In genomic region chr7:20742913-20743312, GRCh38 we compare ENCODE assay signal across 22 cellular contexts. TPM values are rescaled to one million over a fixed set of nuclear protein-coding genes. Genes with fewer than 3 reads are reported as not detected.
DNase-seq lines count a peak whose midpoint lies in the region; ATAC-seq and TF ChIP-seq lines count a peak whose summit lies in the region.
"Had no signal": no experiment of that assay in that cellular context is flagged by ENCODE, and none has a peak within 500 bp of the region (broad histone marks: within the 10 kb centered on the region; RNA-seq: fewer than 3 reads in every experiment).

No MANE protein-coding gene starts in this region.

- no peaks in the 10 kb centered on the region for H3K27me3 ChIP-seq in Loucy (ENCODE audit: insufficient read depth, low read length, poor library complexity, severe bottlenecking)
- H3K27me3 ChIP-seq in MG63: no peaks in the 10 kb centered on the region
- H3K27me3 ChIP-seq: SJSA1 had no signal

- H2AFZ ChIP-seq in Loucy (ENCODE audit: low read length): peak overlapping the region; percentile 6; the same call in 1 of the 2 replicates
- H2AFZ ChIP-seq: PC-9 had no signal

- H3K4me1 ChIP-seq in Loucy (ENCODE audit: insufficient read depth, low read length, poor library complexity, severe bottlenecking): peaks cover 49% of the 10 kb centered on the region
- H3K4me1 ChIP-seq: SJSA1 had no signal

- no peaks in the 10 kb centered on the region for H3K79me2 ChIP-seq in Loucy (ENCODE audit: insufficient read depth, low read length)

- no peak for DNase-seq in activated CD8-positive, alpha-beta memory T cell treated with anti-CD3 and anti-CD28 coated beads, Interleukin-2, amount 50 U/mL, for 4 hours
- DNase-seq in posterior cingulate gyrus (no peak), NCI-H2227 (lab: John Stamatoyannopoulos, UW; ENCODE audit: unreplicated experiment) (no peak), MG63 (no peak)
- DNase-seq: AML-193, COR-L47, EL, IMR-90, Karpas-422, NCI-H1417, NCI-H2029, NCI-H2171 treated with DMSO at 0.1 percent for 48 hours, NCI-H748 treated with DMSO at 0.1 percent for 48 hours, PC-9, SW 1271 had no signal

- H3K9me3 ChIP-seq in Loucy (ENCODE audit: insufficient read depth, low read depth, low read length) (no peaks in the 10 kb centered on the region), MG63 (no peaks in the 10 kb centered on the region)
- H3K9me3 ChIP-seq: SJSA1 had no signal

- intact Hi-C loops in posterior cingulate gyrus (cut with DNase I): no loop called here

- H4K20me1 ChIP-seq in Loucy (ENCODE audit: insufficient read depth, low read length, poor library complexity, severe bottlenecking): no peaks in the 10 kb centered on the region

- no peaks in the 10 kb centered on the region for H3K9me2 ChIP-seq in Loucy (replicated peaks; ENCODE audit: low read depth, low read length)

- H3K4me2 ChIP-seq in Loucy (ENCODE audit: low read depth, low read length, poor library complexity, severe bottlenecking): peak overlapping the region; percentile 68
- H3K4me2 ChIP-seq: PC-9 had no signal

- ATAC-seq in GM18907 (IDR thresholded peaks at IDR 0.05; ENCODE audit: unreplicated experiment): peak; percentile 54
- ATAC-seq in GM21786 (IDR thresholded peaks at IDR 0.05; ENCODE audit: unreplicated experiment): peak; percentile 29

- TF ChIP-seq CTCF in Loucy (conservative IDR thresholded peaks at IDR 0.05; ENCODE audit: low read length): no peak

- H3K36me3 ChIP-seq in Loucy (ENCODE audit: insufficient read depth, low read length): no peaks in the 10 kb centered on the region
- no peaks in the 10 kb centered on the region for H3K36me3 ChIP-seq in MG63
- H3K36me3 ChIP-seq: SJSA1 had no signal

- no peaks in the 10 kb centered on the region for H3F3A ChIP-seq in Loucy (ENCODE audit: low read depth)

- H3K4me3 ChIP-seq in Loucy (ENCODE audit: low read length, poor library complexity, severe bottlenecking) (peak overlapping the region; percentile 62), MG63 (no peak overlapping the region)
- H3K4me3 ChIP-seq: PC-9, SJSA1 had no signal

- H3K9ac ChIP-seq in Loucy (ENCODE audit: low read depth, low read length, poor library complexity, severe bottlenecking): peak overlapping the region; percentile 22

RNA-seq across cellular contexts. Expression of gene SP8, which starts 43.8 kb away (rescaled TPM):
- total RNA-seq in MG63 (2014; rRNA removed; shearing (Covaris generic); ENCODE audit: low replicate concordance): 1.5 and 6.5 TPM in 2 replicates
- total RNA-seq: HT1080; IMR-90; NCI-H460; PC-9; SJSA1; T-helper 2 cell treated with Interferon-gamma antibody and Interleukin-4, amounts not matched to agents 100 ng/mL and 5 ng/mL, for 36 hours had no signal
